In the genomic region with DNA sequence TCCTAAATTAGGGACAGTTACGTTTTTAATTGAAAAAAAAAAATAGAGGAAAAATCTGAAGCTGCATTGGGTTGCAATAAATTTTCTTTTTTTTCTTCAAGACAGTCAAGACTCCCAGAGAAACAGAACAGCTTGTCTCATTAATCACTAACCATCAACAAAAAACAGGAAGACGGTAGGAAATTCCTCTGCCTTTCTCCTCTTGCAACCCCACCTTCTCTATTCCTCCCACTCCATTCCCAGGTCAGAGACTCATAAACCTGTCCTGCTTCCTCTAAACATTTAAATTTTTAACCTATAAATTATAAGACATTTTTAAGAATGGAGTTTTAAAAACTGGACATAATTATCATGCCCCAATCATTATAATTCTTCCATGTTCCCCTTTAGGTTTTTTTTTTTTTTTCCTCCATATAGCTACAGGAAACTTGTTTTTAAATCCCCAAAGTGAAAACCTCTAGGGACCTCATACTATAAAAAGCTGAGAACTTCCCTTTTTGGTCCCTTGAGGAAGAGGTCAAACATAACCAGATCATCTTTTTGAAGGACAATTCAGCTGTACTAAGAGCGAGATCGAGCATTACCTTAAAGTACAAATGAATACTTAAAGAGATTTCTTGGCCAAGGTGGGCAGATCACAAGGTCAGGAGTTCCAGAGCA, we compare ENCODE assay signal across 16 cellular contexts. TPM values are rescaled to one million over a fixed set of nuclear protein-coding genes. Genes with fewer than 3 reads are reported as not detected.
DNase-seq lines count a peak whose midpoint lies in the region; ATAC-seq and TF ChIP-seq lines count a peak whose summit lies in the region.
"Had no signal": no experiment of that assay in that cellular context is flagged by ENCODE, and none has a peak within 500 bp of the region (broad histone marks: within the 10 kb centered on the region; RNA-seq: fewer than 3 reads in every experiment).

No MANE protein-coding gene starts in this region.

- peaks cover 22% of the 10 kb centered on the region for H3K9me3 ChIP-seq in BLaER1
- H3K9me3 ChIP-seq in SJSA1 (replicated peaks): peaks cover 13% of the 10 kb centered on the region
- no peaks in the 10 kb centered on the region for H3K9me3 ChIP-seq in tibial nerve
- H3K9me3 ChIP-seq in lower lobe of right lung: no peaks in the 10 kb centered on the region
- H3K9me3 ChIP-seq: thoracic aorta had no signal

- H3K36me3 ChIP-seq in BLaER1 (no peaks in the 10 kb centered on the region), SJSA1 (no peaks in the 10 kb centered on the region), tibial nerve (no peaks in the 10 kb centered on the region), lower lobe of right lung (peaks cover 14% of the 10 kb centered on the region)
- H3K36me3 ChIP-seq: thoracic aorta had no signal

- H4K20me1 ChIP-seq in BLaER1: no peaks in the 10 kb centered on the region

- 51% methylated on average over 4 of the region's 4 CpGs for WGBS in tibial nerve, 2 donors

- H3K9ac ChIP-seq in BLaER1: peak overlapping the region; percentile 66

- H3K4me1 ChIP-seq in BLaER1 (peaks cover 73% of the 10 kb centered on the region), SJSA1 (replicated peaks) (no peaks in the 10 kb centered on the region), tibial nerve (peaks cover 0 to 11% (median 0%) of the 10 kb centered on the region in 4 donors), lower lobe of right lung (peaks cover 30% of the 10 kb centered on the region)
- H3K4me1 ChIP-seq: foreskin keratinocyte had no signal

- H3K4me3 ChIP-seq in BLaER1 (peak overlapping the region; percentile 55), SJSA1 (no peak overlapping the region), tibial nerve (no peak overlapping the region), lower lobe of right lung (no peak overlapping the region)
- H3K4me3 ChIP-seq: thoracic aorta had no signal

- ATAC-seq in HG02678 (IDR thresholded peaks at IDR 0.05; ENCODE audit: unreplicated experiment) (peak; percentile 52), HG02981 (IDR thresholded peaks at IDR 0.05; ENCODE audit: unreplicated experiment) (no peak), lower lobe of right lung (no peak)
- ATAC-seq: activated CD8-positive, alpha-beta T cell treated with anti-CD3 and anti-CD28 coated beads for 36 hours; foreskin keratinocyte had no signal

- TF ChIP-seq CTCF in tibial nerve (IDR thresholded peaks at IDR 0.05): no peak
- TF ChIP-seq CTCF in lower lobe of right lung (IDR thresholded peaks at IDR 0.05): no peak

- peak overlapping the region; percentile 71 for H3K27ac ChIP-seq in BLaER1
- no peak overlapping the region for H3K27ac ChIP-seq in SJSA1
- H3K27ac ChIP-seq in tibial nerve: no peak overlapping the region
- H3K27ac ChIP-seq in lower lobe of right lung: no peak overlapping the region
- H3K27ac ChIP-seq: foreskin keratinocyte, thoracic aorta had no signal

- intact Hi-C loops in lower lobe of right lung (cut with DNase I): no loop called here

- H3K27me3 ChIP-seq in BLaER1 (no peaks in the 10 kb centered on the region), SJSA1 (replicated peaks) (peaks cover 92% of the 10 kb centered on the region), tibial nerve (no peaks in the 10 kb centered on the region), lower lobe of right lung (ENCODE audit: low read depth) (no peaks in the 10 kb centered on the region)
- H3K27me3 ChIP-seq: foreskin keratinocyte had no signal

- DNase-seq in SJSA1 (ENCODE audit: low read depth in 1 of 2, low spot score in 2 of 2) (peak; percentile 54 to 62), kidney glomerular epithelial cell (lab: John Stamatoyannopoulos, UW) (peak; percentile 75), tibial nerve (ENCODE audit: low spot score in 2 of 2) (no peak), T-helper 1 cell (no peak), lower lobe of right lung (no peak)
- DNase-seq: activated CD8-positive, alpha-beta T cell treated with anti-CD3 and anti-CD28 coated beads for 36 hours; activated gamma-delta T cell; DMS153; foreskin keratinocyte; midbrain; NCI-H1694 treated with DMSO at 0.1 percent for 48 hours; NCI-H69 had no signal

- TF ChIP-seq EP300 in tibial nerve (IDR thresholded peaks at IDR 0.05): no peak

- TF ChIP-seq POLR2A in tibial nerve (IDR thresholded peaks at IDR 0.05): no peak

- peak overlapping the region; percentile 85 for H3K4me2 ChIP-seq in BLaER1

RNA-seq across cellular contexts. Expression of a gene that starts 36.0 kb away (rescaled TPM):
- total RNA-seq in SJSA1 (2014; rRNA removed; shearing (Covaris generic)): 72.6 and 74.4 TPM in 2 replicates
- 100 to 1,000 TPM in 1 of 4 donors, 10 to 100 TPM in 3; 54.0 to 117 (median 75.2) TPM for total RNA-seq in tibial nerve
- total RNA-seq in lower lobe of right lung: 224 TPM

Comparison
In these comparisons a context has a peak if more than half of its experiments do, and no peak if none do; other contexts are left out.
1. DNase-seq: peak in SJSA1 (2 of 2) and kidney glomerular epithelial cell (single experiment); none in tibial nerve (0 of 2), T-helper 1 cell (0 of 5) and lower lobe of right lung (single experiment).